In the genomic region with DNA sequence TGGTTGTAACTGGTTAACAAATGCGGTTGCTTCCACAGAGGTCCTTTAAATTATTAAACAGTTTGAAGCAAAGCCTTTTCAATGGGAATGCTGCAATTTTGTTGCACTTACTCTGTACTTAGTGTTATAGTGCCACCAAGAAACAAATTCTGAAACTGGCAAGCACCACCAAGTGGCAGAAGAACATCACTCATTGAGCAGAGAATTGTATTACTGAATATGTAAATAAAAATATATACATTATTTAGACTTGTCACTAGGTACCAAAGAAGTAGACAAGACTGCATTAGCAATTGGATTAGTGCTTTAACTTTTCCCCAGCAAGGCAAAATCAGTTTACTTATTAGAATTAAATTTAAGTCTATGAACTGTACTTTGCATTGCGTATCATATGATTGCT, we compare ENCODE assay signal across 12 cellular contexts. TPM values are rescaled to one million over a fixed set of nuclear protein-coding genes. Genes with fewer than 3 reads are reported as not detected.
A peak's percentile ranks its signal among the peaks of the same experiment; 100 is the strongest.
DNase-seq lines count a peak whose midpoint lies in the region; ATAC-seq and TF ChIP-seq lines count a peak whose summit lies in the region.
"Had no signal": no experiment of that assay in that cellular context is flagged by ENCODE, and none has a peak within 500 bp of the region (broad histone marks: within the 10 kb centered on the region; RNA-seq: fewer than 3 reads in every experiment).

No MANE protein-coding gene starts in this region.

- H3K36me3 Mint-ChIP-seq in effector memory CD8-positive, alpha-beta T cell (ENCODE audit: insufficient read depth), result no peaks in the 10 kb centered on the region
- H3K36me3 Mint-ChIP-seq in immature natural killer cell, result no peaks in the 10 kb centered on the region
- H3K36me3 Mint-ChIP-seq: activated naive CD8-positive, alpha-beta T cell treated with anti-CD3 and anti-CD28 coated beads, Interleukin-2, amount 10 ng/mL, durations not matched to agents 7 days and 5 days had no signal

- TF ChIP-seq CTCF in AG09309 (IDR thresholded peaks at IDR 0.05; ENCODE audit: control insufficient read depth, insufficient read depth, low read depth, low read length, missing control alignments), result peak; percentile 22
- TF ChIP-seq CTCF in VCaP (conservative IDR thresholded peaks at IDR 0.05), result peak; percentile 67

- peaks cover 53 to 66% of the 10 kb centered on the region in 2 donors for H3K27me3 Mint-ChIP-seq in effector memory CD8-positive, alpha-beta T cell
- peaks cover 17 to 32% (median 26%) of the 10 kb centered on the region in 3 donors for H3K27me3 Mint-ChIP-seq in immature natural killer cell (ENCODE audit: low read depth in 3 of 3)

- no peak for ATAC-seq in GM21515 (IDR thresholded peaks at IDR 0.05; ENCODE audit: unreplicated experiment)
- ATAC-seq in effector memory CD8-positive, alpha-beta T cell (replicated peaks), result no peak
- ATAC-seq: right cardiac atrium had no signal

- H3K4me1 Mint-ChIP-seq in effector memory CD8-positive, alpha-beta T cell (ENCODE audit: low read depth in 2 of 2), result peaks cover 20 to 26% of the 10 kb centered on the region in 2 donors
- H3K4me1 Mint-ChIP-seq in immature natural killer cell, result peaks cover 22 to 30% of the 10 kb centered on the region in 2 donors

- no peaks in the 10 kb centered on the region for H3K9me3 Mint-ChIP-seq in effector memory CD8-positive, alpha-beta T cell
- no peaks in the 10 kb centered on the region for H3K9me3 Mint-ChIP-seq in immature natural killer cell
- H3K9me3 Mint-ChIP-seq: activated naive CD8-positive, alpha-beta T cell treated with anti-CD3 and anti-CD28 coated beads, Interleukin-2, amount 10 ng/mL, durations not matched to agents 7 days and 5 days had no signal

- H3K4me3 ChIP-seq in AG09309 (ENCODE audit: control insufficient read depth, low read depth, low read length), result no peak overlapping the region

- H3K27ac ChIP-seq in VCaP, result peak overlapping the region; percentile 76

- H3K4me3 Mint-ChIP-seq in effector memory CD8-positive, alpha-beta T cell, result no peak overlapping the region
- no peak overlapping the region for H3K4me3 Mint-ChIP-seq in immature natural killer cell
- H3K4me3 Mint-ChIP-seq: activated naive CD8-positive, alpha-beta T cell treated with anti-CD3 and anti-CD28 coated beads, Interleukin-2, amount 10 ng/mL, durations not matched to agents 7 days and 5 days had no signal

- no peak overlapping the region for H3K27ac Mint-ChIP-seq in effector memory CD8-positive, alpha-beta T cell
- H3K27ac Mint-ChIP-seq in immature natural killer cell, result no peak overlapping the region
- H3K27ac Mint-ChIP-seq: activated naive CD8-positive, alpha-beta T cell treated with anti-CD3 and anti-CD28 coated beads, Interleukin-2, amount 10 ng/mL, durations not matched to agents 7 days and 5 days had no signal

- DNase-seq in AG09309 (ENCODE audit: low read depth) (no peak), HT-29 (ENCODE audit: low spot score) (peak; percentile 44), inferior parietal cortex (ENCODE audit: extremely low spot score) (peak; percentile 83), SHP77 (lab: John Stamatoyannopoulos, UW) (no peak), immature natural killer cell (no peak)
- no peak for DNase-seq in effector memory CD8-positive, alpha-beta T cell
- DNase-seq: activated naive CD8-positive, alpha-beta T cell treated with anti-CD3 and anti-CD28 coated beads, Interleukin-2, amount 10 ng/mL, durations not matched to agents 7 days and 5 days; NCI-H1092; right cardiac atrium had no signal

RNA-seq across cellular contexts. Expression of a gene that starts 2.7 kb away (rescaled TPM):
- total RNA-seq in HT-29 (2014; rRNA removed; shearing (Covaris generic)), result not detected in 2 replicates
- not detected for polyA plus RNA-seq in immature natural killer cell
- total RNA-seq: activated naive CD8-positive, alpha-beta T cell treated with anti-CD3 and anti-CD28 coated beads, Interleukin-2, amount 10 ng/mL, durations not matched to agents 7 days and 5 days; liver had no signal

Comparison
In these comparisons a context has a peak if more than half of its experiments do, and no peak if none do; other contexts are left out.
1. DNase-seq: peak in HT-29 (single experiment) and inferior parietal cortex (single experiment); none in AG09309 (single experiment), effector memory CD8-positive, alpha-beta T cell (0 of 3), SHP77 (0 of 2) and immature natural killer cell (0 of 3).